ENCODE assay signal across 10 cellular contexts in genomic region chr15:44541282-44541958, GRCh38. TPM values are rescaled to one million over a fixed set of nuclear protein-coding genes. Genes with fewer than 3 reads are reported as not detected.
DNase-seq lines count a peak whose midpoint lies in the region; ATAC-seq, FAIRE-seq and TF ChIP-seq lines count a peak whose summit lies in the region.
"Had no signal": no experiment of that assay in that cellular context is flagged by ENCODE, and none has a peak within 500 bp of the region (broad histone marks: within the 10 kb centered on the region; RNA-seq: fewer than 3 reads in every experiment).

No MANE protein-coding gene starts in this region.

- H3K9me3 Mint-ChIP-seq in activated naive CD8-positive, alpha-beta T cell treated with anti-CD3 and anti-CD28 coated beads for 36 hours = no peaks in the 10 kb centered on the region
- H3K9me3 Mint-ChIP-seq in type B pancreatic cell = no peaks in the 10 kb centered on the region

- peaks cover 78% of the 10 kb centered on the region for H3K79me2 ChIP-seq in HepG2 (ENCODE audit: insufficient read depth, low read length)

- H3K4me1 ChIP-seq in HepG2 (ENCODE audit: insufficient read depth, low read length) (peaks cover 40% of the 10 kb centered on the region), right lobe of liver (peaks cover 0 to 32% (median 6%) of the 10 kb centered on the region in 4 donors)

- in situ Hi-C loops in HepG2 (cut with HindIII; ENCODE audit: extremely low pct_ligation_motif_present, low pct_unique_long_range_greater_than_20kb) = no loop called here

- DNase-seq in HepG2 (ENCODE audit: low spot score) (peak; percentile 16), right lobe of liver (no peak), glomerular endothelial cell (ENCODE audit: extremely low read depth, low read depth, low spot score) (peak; percentile 66), type B pancreatic cell (ENCODE audit: extremely low spot score, unreplicated experiment) (no peak), H4 (ENCODE audit: low spot score) (no peak)
- no peak for DNase-seq in activated naive CD8-positive, alpha-beta T cell treated with anti-CD3 and anti-CD28 coated beads for 36 hours
- DNase-seq: adrenal gland, DMS79 treated with DMSO at 0.1 percent for 48 hours had no signal

- H3K27me3 Mint-ChIP-seq in activated naive CD8-positive, alpha-beta T cell treated with anti-CD3 and anti-CD28 coated beads for 36 hours = no peaks in the 10 kb centered on the region
- H3K27me3 Mint-ChIP-seq in type B pancreatic cell = no peaks in the 10 kb centered on the region

- H3K27ac Mint-ChIP-seq in activated naive CD8-positive, alpha-beta T cell treated with anti-CD3 and anti-CD28 coated beads for 36 hours = no peak overlapping the region
- peak overlapping the region; percentile 37 for H3K27ac Mint-ChIP-seq in type B pancreatic cell

- ATAC-seq in HepG2 (no peak), right lobe of liver (no peak), GM21360 (IDR thresholded peaks at IDR 0.05; ENCODE audit: unreplicated experiment) (no peak), GM18867 (IDR thresholded peaks at IDR 0.05; ENCODE audit: unreplicated experiment) (no peak)

- no peak overlapping the region for H3K9ac ChIP-seq in HepG2 (ENCODE audit: insufficient read depth, low read depth, low read length)

- H4K20me1 ChIP-seq in HepG2 (ENCODE audit: insufficient read depth, low read length) = peaks cover 29% of the 10 kb centered on the region

- peaks cover 57% of the 10 kb centered on the region for H3K36me3 Mint-ChIP-seq in activated naive CD8-positive, alpha-beta T cell treated with anti-CD3 and anti-CD28 coated beads for 36 hours
- peaks cover 26% of the 10 kb centered on the region for H3K36me3 Mint-ChIP-seq in type B pancreatic cell

- peaks cover 55% of the 10 kb centered on the region for H3K4me1 Mint-ChIP-seq in activated naive CD8-positive, alpha-beta T cell treated with anti-CD3 and anti-CD28 coated beads for 36 hours
- H3K4me1 Mint-ChIP-seq in type B pancreatic cell (ENCODE audit: unreplicated experiment) = peaks cover 30% of the 10 kb centered on the region

- POLR2A ChIA-PET in HepG2 (lab: Yijun Ruan, JAX) = no interaction called here

- intact Hi-C loops in HepG2 (cut with micrococcal nuclease; ENCODE audit: unreplicated experiment) (no loop called here), right lobe of liver (cut with DNase I) (no loop called here)

- no peak for TF ChIP-seq RAD21 in HepG2 (CRISPR knock-in tag; IDR thresholded peaks at IDR 0.05)

- TF ChIP-seq EP300 in HepG2 (IDR thresholded peaks at IDR 0.05; ENCODE audit: low read depth in 2 of 2, low read length in 2 of 2) = no peak
- TF ChIP-seq EP300 in HepG2 (CRISPR knock-in tag; IDR thresholded peaks at IDR 0.05; ENCODE audit: borderline replicate concordance) = no peak

- H3K27me3 ChIP-seq in HepG2 (ENCODE audit: control insufficient read depth in 1 of 2, insufficient read depth in 2 of 2, low read length in 2 of 2) (no peaks in the 10 kb centered on the region), right lobe of liver (no peaks in the 10 kb centered on the region)
- H3K27me3 ChIP-seq: adrenal gland had no signal

- TF ChIP-seq POLR2A in HepG2 (IDR thresholded peaks at IDR 0.05; ENCODE audit: insufficient read depth in 1 of 2, low read depth in 2 of 2, low read length in 2 of 2) (no peak), right lobe of liver (IDR thresholded peaks at IDR 0.05) (no peak)

- H3K36me3 ChIP-seq in HepG2 (replicated peaks in 1 of 2; ENCODE audit: control insufficient read depth in 1 of 2, insufficient read depth in 2 of 2, low read length in 2 of 2) = peaks cover under 1 to 6% of the 10 kb centered on the region in 2 experiments; a peak in 2 of 5 replicates
- peaks cover 0 to 3% (median 0%) of the 10 kb centered on the region in 4 donors for H3K36me3 ChIP-seq in right lobe of liver
- H3K36me3 ChIP-seq: adrenal gland had no signal

- H3K9me3 ChIP-seq in HepG2 (ENCODE audit: low read length) = no peaks in the 10 kb centered on the region
- H3K9me3 ChIP-seq in right lobe of liver = no peaks in the 10 kb centered on the region
- H3K9me3 ChIP-seq: adrenal gland had no signal

- CTCF ChIA-PET in HepG2 (lab: Yijun Ruan, JAX; ENCODE audit: low intra/inter-chr PET ratio, low total read pairs) = no interaction called here

- H2AFZ ChIP-seq in HepG2 (ENCODE audit: low read length) = no peak overlapping the region

- H3K27ac ChIP-seq in HepG2 (ENCODE audit: extremely low read length, insufficient read depth, low read length) (peak overlapping the region; percentile 13), right lobe of liver (no peak overlapping the region)

- H3K4me3 ChIP-seq in HepG2 (replicated peaks in 1 of 3; ENCODE audit: insufficient read depth in 1 of 3, low read depth in 2 of 3, low read length in 3 of 3) (no peak overlapping the region), right lobe of liver (no peak overlapping the region)
- H3K4me3 ChIP-seq: adrenal gland had no signal

- TF ChIP-seq CTCF in HepG2 (CRISPR knock-in tag; IDR thresholded peaks at IDR 0.05) = no peak
- no peak for TF ChIP-seq CTCF in right lobe of liver (IDR thresholded peaks at IDR 0.05)
- no peak for TF ChIP-seq CTCF in type B pancreatic cell (conservative IDR thresholded peaks at IDR 0.05)

- H3K4me3 Mint-ChIP-seq in activated naive CD8-positive, alpha-beta T cell treated with anti-CD3 and anti-CD28 coated beads for 36 hours = peak overlapping the region; percentile 25
- peak overlapping the region; percentile 18 for H3K4me3 Mint-ChIP-seq in type B pancreatic cell

- BruUV-seq in HepG2 (replicated peaks; lab: Mats Ljungman, UMichigan) = no TSS peak

- 96% methylated on average over 4 of the region's 4 CpGs for whole genome bisulfite sequencing in HepG2 (ENCODE audit: low lambda C conversion rate)
- 95% methylated on average over 4 of the region's 4 CpGs for WGBS in right lobe of liver (ENCODE audit: insufficient coverage, low coverage, low lambda C conversion rate, missing lambda C conversion rate)

- peak overlapping the region; percentile 28; the same call in 1 of the 2 replicates for H3K4me2 ChIP-seq in HepG2 (ENCODE audit: low read depth, low read length)

- FAIRE-seq in HepG2 (lab: Jason Lieb, UNC) = no peak

TF ChIP-seq in HepG2, 621 proteins besides CTCF, POLR2A, EP300 and RAD21 (continues in another document):
- TF ChIP-seq ZFP36L2 (CRISPR knock-in tag; IDR thresholded peaks at IDR 0.05) (no peak), ZNF3 (CRISPR knock-in tag; IDR thresholded peaks at IDR 0.05) (no peak), ZFP91 (CRISPR knock-in tag; IDR thresholded peaks at IDR 0.05; ENCODE audit: borderline replicate concordance) (no peak), KDM5B (CRISPR knock-in tag; IDR thresholded peaks at IDR 0.05; ENCODE audit: borderline replicate concordance) (no peak)

RNA-seq across cellular contexts. Expression of gene EIF3J, which starts 4.5 kb away (rescaled TPM):
- total RNA-seq in HepG2 (2016; rRNA removed; fragmentation: Illumina TruSeq; extraction: Trizol) = 69.2 and 105 TPM in 2 replicates
- total RNA-seq in HepG2 (2016; cell fraction: cytosol; rRNA removed; fragmentation: Illumina TruSeq; extraction: Trizol; ENCODE audit: low read depth) = 16.1 and 18.9 TPM in 2 replicates
- total RNA-seq in HepG2 (2016; cell fraction: insoluble cytoplasmic fraction; rRNA removed; fragmentation: Illumina TruSeq; extraction: Trizol) = 77.9 and 106 TPM in 2 replicates
- total RNA-seq in HepG2 (2016; cell fraction: membrane; rRNA removed; fragmentation: Illumina TruSeq; extraction: Trizol) = 41.7 and 51.2 TPM in 2 replicates
- total RNA-seq in HepG2 (2016; cell fraction: nucleus; rRNA removed; fragmentation: Illumina TruSeq; extraction: Trizol) = 48.7 and 56.0 TPM in 2 replicates
- polyA plus RNA-seq in HepG2 (2011; rRNA removed) = 45.2 and 51.7 TPM in 2 replicates
- polyA plus RNA-seq in HepG2 (2011; cell fraction: cytosol; rRNA removed) = 23.3 and 41.0 TPM in 2 replicates
- 16.0 and 23.8 TPM in 2 replicates for polyA plus RNA-seq in HepG2 (2011; cell fraction: nucleus; rRNA removed)
- 72.7 and 92.6 TPM in 2 replicates for polyA plus RNA-seq in HepG2 (2012)
- polyA plus RNA-seq in HepG2 (2016; cell fraction: cytosol; fragmentation: Illumina TruSeq; extraction: Trizol; ENCODE audit: low read depth) = 19.2 and 23.1 TPM in 2 replicates
- 189 and 199 TPM in 2 replicates for polyA plus RNA-seq in HepG2 (2016; cell fraction: insoluble cytoplasmic fraction; fragmentation: Illumina TruSeq; extraction: Trizol; ENCODE audit: low read depth)
- polyA plus RNA-seq in HepG2 (2016; cell fraction: membrane; fragmentation: Illumina TruSeq; extraction: Trizol; ENCODE audit: low read depth) = 38.7 and 43.5 TPM in 2 replicates
- polyA plus RNA-seq in HepG2 (2016; cell fraction: nucleus; fragmentation: Illumina TruSeq; extraction: Trizol; ENCODE audit: insufficient read depth, low read depth) = 92.1 and 94.0 TPM in 2 replicates
- polyA minus RNA-seq in HepG2 (2011; rRNA and poly(A)+ RNA removed; ENCODE audit: low replicate concordance) = 39.8 and 76.3 TPM in 2 replicates
- 33.9 and 34.6 TPM in 2 replicates for polyA minus RNA-seq in HepG2 (2011; cell fraction: cytosol; rRNA and poly(A)+ RNA removed)
- 44.8 and 55.7 TPM in 2 replicates for polyA minus RNA-seq in HepG2 (2011; cell fraction: nucleus; rRNA and poly(A)+ RNA removed)
- total RNA-seq in right lobe of liver = 10 to 100 TPM; 30.1 to 59.8 (median 45.9) TPM
- 100 to 1,000 TPM; 187 to 194 TPM for total RNA-seq in activated naive CD8-positive, alpha-beta T cell treated with anti-CD3 and anti-CD28 coated beads for 36 hours
- total RNA-seq in glomerular endothelial cell = 41.6 and 64.8 TPM in 2 replicates
- 60.9 and 91.1 TPM in 2 replicates for total RNA-seq in type B pancreatic cell (ENCODE audit: low replicate concordance)
- total RNA-seq in H4 (2014; rRNA removed; shearing (Covaris generic)) = 39.1 and 40.0 TPM in 2 replicates

Comparison
In these comparisons a context has a peak if more than half of its experiments do, and no peak if none do; other contexts are left out.
1. DNase-seq: peak in HepG2 (single experiment) and glomerular endothelial cell (single experiment); none in right lobe of liver (0 of 3), activated naive CD8-positive, alpha-beta T cell treated with anti-CD3 and anti-CD28 coated beads for 36 hours (single experiment), type B pancreatic cell (single experiment) and H4 (single experiment).